ENCODE assay signal across 9 cellular contexts in the genomic region with DNA sequence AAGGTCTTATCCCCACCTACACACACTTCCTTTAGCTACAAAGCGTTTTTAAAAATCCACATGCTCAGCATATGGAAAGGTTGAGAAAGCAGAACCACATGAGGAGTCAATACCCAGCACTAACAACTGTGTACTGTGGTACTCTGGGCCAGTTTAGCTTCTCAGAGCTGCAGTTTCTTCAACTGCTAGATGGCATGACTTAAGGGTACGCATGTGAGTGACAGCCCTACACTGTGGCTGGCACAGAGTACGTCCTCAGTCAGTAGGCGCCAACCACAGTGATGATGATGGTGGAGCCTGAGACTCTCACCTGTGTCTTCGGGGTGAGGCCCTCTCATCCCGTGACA. TPM values are rescaled to one million over a fixed set of nuclear protein-coding genes. Genes with fewer than 3 reads are reported as not detected.
DNase-seq lines count a peak whose midpoint lies in the region; ATAC-seq and TF ChIP-seq lines count a peak whose summit lies in the region.
"Had no signal": no experiment of that assay in that cellular context is flagged by ENCODE, and none has a peak within 500 bp of the region (broad histone marks: within the 10 kb centered on the region; RNA-seq: fewer than 3 reads in every experiment).

No MANE protein-coding gene starts in this region.

- peak overlapping the region; percentile 97 for H3K27ac Mint-ChIP-seq in activated naive CD8-positive, alpha-beta T cell treated with anti-CD3 and anti-CD28 coated beads, Interleukin-2, amount 50 U/mL, for 24 hours

- no peak for TF ChIP-seq CTCF in thyroid gland (IDR thresholded peaks at IDR 0.05)

- H3K9me3 Mint-ChIP-seq in activated naive CD8-positive, alpha-beta T cell treated with anti-CD3 and anti-CD28 coated beads, Interleukin-2, amount 50 U/mL, for 24 hours: no peaks in the 10 kb centered on the region

- peak overlapping the region; percentile 60 for H3K4me3 Mint-ChIP-seq in activated naive CD8-positive, alpha-beta T cell treated with anti-CD3 and anti-CD28 coated beads, Interleukin-2, amount 50 U/mL, for 24 hours

- peak; percentile 97 for ATAC-seq in activated naive CD8-positive, alpha-beta T cell treated with anti-CD3 and anti-CD28 coated beads, Interleukin-2, amount 50 U/mL, for 24 hours
- no peak for ATAC-seq in GM19324 (IDR thresholded peaks at IDR 0.05; ENCODE audit: low FRiP score, unreplicated experiment)
- ATAC-seq in HG03039 (IDR thresholded peaks at IDR 0.05; ENCODE audit: unreplicated experiment): no peak

- peaks cover 89% of the 10 kb centered on the region for H3K4me1 Mint-ChIP-seq in activated naive CD8-positive, alpha-beta T cell treated with anti-CD3 and anti-CD28 coated beads, Interleukin-2, amount 50 U/mL, for 24 hours

- in situ Hi-C loops in HAP-1 (cut with MboI; ENCODE audit: low sequenced_read_pairs): no loop called here

- H3K27ac ChIP-seq in muscle layer of colon (ENCODE audit: low read depth, low read length): peak overlapping the region; percentile 72
- peak overlapping the region in 2 of 3 donors; percentile 70 to 77 for H3K27ac ChIP-seq in thyroid gland

- no peak for TF ChIP-seq POLR2A in thyroid gland (IDR thresholded peaks at IDR 0.05)

- H3K27me3 Mint-ChIP-seq in activated naive CD8-positive, alpha-beta T cell treated with anti-CD3 and anti-CD28 coated beads, Interleukin-2, amount 50 U/mL, for 24 hours: no peaks in the 10 kb centered on the region

- no peaks in the 10 kb centered on the region for H3K36me3 ChIP-seq in muscle layer of colon (ENCODE audit: insufficient read depth, low read length)
- H3K36me3 ChIP-seq in thyroid gland: no peaks in the 10 kb centered on the region
- H3K36me3 ChIP-seq in HAP-1 (replicated peaks): peaks cover 3% of the 10 kb centered on the region

- H3K9me3 ChIP-seq in muscle layer of colon (ENCODE audit: low read length): no peaks in the 10 kb centered on the region
- no peaks in the 10 kb centered on the region for H3K9me3 ChIP-seq in thyroid gland
- 0 out of 2 replicates have a peak, but pooled peaks cover 2% of the 10 kb centered on the region for H3K9me3 ChIP-seq in HAP-1

- H3K27me3 ChIP-seq in muscle layer of colon (ENCODE audit: control insufficient read depth in 1 of 2, insufficient read depth in 2 of 2, low read length in 2 of 2) (no peaks in the 10 kb centered on the region), thyroid gland (no peaks in the 10 kb centered on the region), HAP-1 (ENCODE audit: low read depth) (no peaks in the 10 kb centered on the region)

- DNase-seq in activated CD4-positive, alpha-beta T cell treated with anti-CD3 and anti-CD28 coated beads for 4 hours: peak; percentile 51
- no peak for DNase-seq in activated CD4-positive, alpha-beta T cell treated with anti-CD3 and anti-CD28 coated beads, Interleukin-2, amount 50 U/mL, for 1 hour
- peak; percentile 60 for DNase-seq in activated naive CD8-positive, alpha-beta T cell treated with anti-CD3 and anti-CD28 coated beads, Interleukin-2, amount 50 U/mL, for 24 hours
- DNase-seq in thyroid gland (no peak), HAP-1 (ENCODE audit: low spot score in 2 of 2) (no peak)
- DNase-seq: NCI-H2227 treated with DMSO at 0.1 percent for 48 hours had no signal

- WGBS in thyroid gland, 2 donors: 86 to 89% methylated on average over 5 to 6 of the region's 6 CpGs

- H3K4me3 ChIP-seq in muscle layer of colon (ENCODE audit: low read depth in 1 of 2, low read length in 2 of 2) (no peak overlapping the region), thyroid gland (replicated peaks in 1 of 3) (no peak overlapping the region), HAP-1 (no peak overlapping the region)

- H3K4me1 ChIP-seq in muscle layer of colon (ENCODE audit: insufficient read depth, low read length) (peaks cover 70% of the 10 kb centered on the region), thyroid gland (peaks cover 48 to 82% of the 10 kb centered on the region in 2 donors), HAP-1 (no peaks in the 10 kb centered on the region)

- intact Hi-C loops in thyroid gland (cut with DNase I): no loop called here

- peaks cover 36% of the 10 kb centered on the region for H3K36me3 Mint-ChIP-seq in activated naive CD8-positive, alpha-beta T cell treated with anti-CD3 and anti-CD28 coated beads, Interleukin-2, amount 50 U/mL, for 24 hours (ENCODE audit: low read depth)

- H3K9ac ChIP-seq in muscle layer of colon (ENCODE audit: low read length): no peak overlapping the region

RNA-seq across cellular contexts. Expression of gene CCDC12, which starts 17.4 kb away (rescaled TPM):
- 10 to 100 TPM; 43.2 to 60.6 (median 51.8) TPM for total RNA-seq in thyroid gland

RNA-seq across cellular contexts. Expression of gene NBEAL2, which starts 20.3 kb away (rescaled TPM):
- 10 to 100 TPM; 19.4 to 38.6 (median 27.5) TPM for total RNA-seq in thyroid gland

Comparison
In these comparisons a context has a peak if more than half of its experiments do, and no peak if none do; other contexts are left out.
1. DNase-seq: peak in activated CD4-positive, alpha-beta T cell treated with anti-CD3 and anti-CD28 coated beads for 4 hours (2 of 2) and activated naive CD8-positive, alpha-beta T cell treated with anti-CD3 and anti-CD28 coated beads, Interleukin-2, amount 50 U/mL, for 24 hours (single experiment); none in activated CD4-positive, alpha-beta T cell treated with anti-CD3 and anti-CD28 coated beads, Interleukin-2, amount 50 U/mL, for 1 hour (single experiment), thyroid gland (0 of 2) and HAP-1 (0 of 2).